8 cellular contexts compared by ENCODE assay signal in genomic region chrX:104136241-104137019, GRCh38. TPM values are rescaled to one million over a fixed set of nuclear protein-coding genes. Genes with fewer than 3 reads are reported as not detected.
DNase-seq lines count a peak whose midpoint lies in the region; ATAC-seq, FAIRE-seq and TF ChIP-seq lines count a peak whose summit lies in the region.

No MANE protein-coding gene starts in this region.

- peak; percentile 94 for ATAC-seq in GM18909 (IDR thresholded peaks at IDR 0.05; ENCODE audit: poor library complexity, unreplicated experiment)
- peak; percentile 82 for ATAC-seq in HG03159 (IDR thresholded peaks at IDR 0.05; ENCODE audit: unreplicated experiment)
- peak; percentile 97 for ATAC-seq in left lobe of liver

- POLR2A ChIA-PET in BJ (lab: Charles Lee), result no interaction called here

- no peaks in the 10 kb centered on the region for H3K36me3 ChIP-seq in BJ (ENCODE audit: control insufficient read depth, insufficient read depth, low read length)

- CTCF ChIA-PET in BJ (lab: Yijun Ruan, JAX), result interaction anchor here (0.9 to 2.8 kb wide), 7 partner anchors 11 to 291 kb away, joined by 3 to 14 read pairs (median 4); partner anchors contain the start of genes SLC25A53 and ZCCHC18

- peak; percentile 63 for TF ChIP-seq CTCF in BJ (IDR thresholded peaks at IDR 0.05; ENCODE audit: insufficient read depth, low read depth, low read length)

- H3K27me3 ChIP-seq in BJ (ENCODE audit: control insufficient read depth, insufficient read depth, low read length), result no peaks in the 10 kb centered on the region

- peak; percentile 24 for FAIRE-seq in colon (lab: Jason Lieb, UNC)

- peak overlapping the region; percentile 49 for H3K4me3 ChIP-seq in BJ (ENCODE audit: low read depth, low read length)

- DNase-seq in BJ (ENCODE audit: low read depth), result no peak
- DNase-seq in NCI-H2196 treated with DMSO at 0.1 percent for 48 hours (lab: John Stamatoyannopoulos, UW; ENCODE audit: unreplicated experiment), result peak; percentile 39
- peak; percentile 52 for DNase-seq in activated CD4-positive, CD25-positive, alpha-beta regulatory T cell treated with anti-CD3 and anti-CD28 coated beads, Interleukin-2, amount 50 U/mL, for 72 hours
- peak; percentile 47 for DNase-seq in left lobe of liver (ENCODE audit: low spot score)
- DNase-seq in stimulated activated CD8-positive, alpha-beta memory T cell treated with anti-CD3 and anti-CD28 coated beads, Interleukin-12 subunit alpha, Interleukin-12 subunit beta, amount 100 ng/mL, for 4 hours (ENCODE audit: low read depth), result peak; percentile 7

RNA-seq across cellular contexts. Expression of gene SLC25A53, which starts 20.4 kb away (rescaled TPM):
- polyA plus RNA-seq in BJ (2011; rRNA removed), result 4.5 and 5.0 TPM in 2 replicates
- polyA minus RNA-seq in BJ (2011; rRNA and poly(A)+ RNA removed), result 0.95 and 4.0 TPM in 2 replicates
- total RNA-seq in left lobe of liver, result 4.3 TPM

RNA-seq across cellular contexts. Expression of gene ZCCHC18, which starts 24.1 kb away (rescaled TPM):
- polyA plus RNA-seq in BJ (2011; rRNA removed), result 1.5 and 3.2 TPM in 2 replicates
- 0.47 and 1.5 TPM in 2 replicates for polyA minus RNA-seq in BJ (2011; rRNA and poly(A)+ RNA removed)
- total RNA-seq in left lobe of liver, result not detected

RNA-seq across cellular contexts. Expression of gene FAM199X, which starts 29.8 kb away (rescaled TPM):
- 2.5 and 5.3 TPM in 2 replicates for polyA plus RNA-seq in BJ (2011; rRNA removed)
- polyA minus RNA-seq in BJ (2011; rRNA and poly(A)+ RNA removed), result 3.7 and 4.7 TPM in 2 replicates
- 5.9 TPM for total RNA-seq in left lobe of liver
